ENCODE assay signal across 32 cellular contexts in genomic region chr12:51496907-51497306, GRCh38.
"Had no signal": no experiment of that assay in that cellular context is flagged by ENCODE, and none has a peak within 500 bp of the region (broad histone marks: within the 10 kb centered on the region; RNA-seq: fewer than 3 reads in every experiment).

No MANE protein-coding gene starts in this region.

- H3K27ac ChIP-seq: brain microvascular endothelial cell, coronary artery, gastroesophageal sphincter, parathyroid adenoma, transverse colon had no signal

- H3K4me1 Mint-ChIP-seq: activated CD4-positive, alpha-beta memory T cell treated with anti-CD3 and anti-CD28 coated beads, Interleukin-2, amount 10 ng/mL, durations not matched to agents 7 days and 5 days; activated CD4-positive, alpha-beta T cell treated with anti-CD3 and anti-CD28 coated beads, Interleukin-2, amount 10 ng/mL, durations not matched to agents 7 days and 5 days; activated T-helper 17 cell treated with anti-CD3 and anti-CD28 coated beads, Interleukin-2, amount 50 U/mL, for 72 hours; immature natural killer cell; neural crest cell; WTC11 had no signal

- H3K36me3 Mint-ChIP-seq: WTC11 had no signal

- H3K4me3 Mint-ChIP-seq: activated CD4-positive, alpha-beta memory T cell treated with anti-CD3 and anti-CD28 coated beads, Interleukin-2, amount 10 ng/mL, durations not matched to agents 7 days and 5 days; activated CD4-positive, alpha-beta T cell treated with anti-CD3 and anti-CD28 coated beads, Interleukin-2, amount 10 ng/mL, durations not matched to agents 7 days and 5 days; activated T-cell treated with anti-CD3 and anti-CD28 coated beads, Interleukin-2, amount 50 U/mL, for 24 hours; activated T-helper 17 cell treated with anti-CD3 and anti-CD28 coated beads, Interleukin-2, amount 50 U/mL, for 72 hours; effector memory CD8-positive, alpha-beta T cell; immature natural killer cell; memory B cell; naive thymus-derived CD8-positive, alpha-beta T cell; neural crest cell; WTC11 had no signal

- FAIRE-seq: astrocyte, urothelium cell line had no signal

- H3K36me3 ChIP-seq: brain microvascular endothelial cell, gastroesophageal sphincter, transverse colon had no signal

- H3K27me3 ChIP-seq: brain microvascular endothelial cell, gastroesophageal sphincter, transverse colon had no signal

- H3K4me1 ChIP-seq: gastroesophageal sphincter, parathyroid adenoma, transverse colon had no signal

- ATAC-seq: activated T-helper 17 cell treated with anti-CD3 and anti-CD28 coated beads, Interleukin-2, amount 50 U/mL, for 72 hours; effector memory CD8-positive, alpha-beta T cell; gastroesophageal sphincter; naive thymus-derived CD8-positive, alpha-beta T cell; right cardiac atrium; WTC11 had no signal

- DNase-seq: activated CD4-positive, alpha-beta memory T cell treated with anti-CD3 and anti-CD28 coated beads, Interleukin-2, amount 10 ng/mL, durations not matched to agents 7 days and 5 days; activated CD4-positive, alpha-beta T cell treated with anti-CD3 and anti-CD28 coated beads for 1 hour; activated CD4-positive, alpha-beta T cell treated with anti-CD3 and anti-CD28 coated beads, Interleukin-2, amount 10 ng/mL, durations not matched to agents 7 days and 5 days; activated CD8-positive, alpha-beta memory T cell treated with anti-CD3 and anti-CD28 coated beads, Interleukin-2, amount 50 U/mL, for 48 hours; activated gamma-delta T cell treated with Interleukin-2 at 50 U/mL for 16 hours; activated naive CD4-positive, alpha-beta T cell treated with anti-CD3 and anti-CD28 coated beads, Interleukin-2, amount 50 U/mL, for 16 hours; activated T-cell treated with anti-CD3 and anti-CD28 coated beads, Interleukin-2, amount 50 U/mL, for 24 hours; amniotic stem cell; brain microvascular endothelial cell; effector memory CD8-positive, alpha-beta T cell; erythroblast; head of caudate nucleus; hypothalamus; immature natural killer cell; midbrain; naive thymus-derived CD8-positive, alpha-beta T cell; nucleus accumbens; right cardiac atrium; stimulated activated CD4-positive, alpha-beta T cell treated with anti-CD3 and anti-CD28 coated beads, Interleukin-15, amount 100 ng/mL, for 24 hours; stimulated activated CD4-positive, alpha-beta T cell treated with anti-CD3 and anti-CD28 coated beads, Interleukin-2, amount 100 ng/mL, for 24 hours; stimulated activated naive CD4-positive, alpha-beta T cell treated with Interleukin-2 at 50 U/mL for 16 hours; T1000; transverse colon had no signal

- H3K9me3 ChIP-seq: gastroesophageal sphincter, transverse colon had no signal

- H3K27me3 Mint-ChIP-seq: activated T-cell treated with anti-CD3 and anti-CD28 coated beads, Interleukin-2, amount 50 U/mL, for 24 hours; activated T-helper 17 cell treated with anti-CD3 and anti-CD28 coated beads, Interleukin-2, amount 50 U/mL, for 72 hours; effector memory CD8-positive, alpha-beta T cell; naive thymus-derived CD8-positive, alpha-beta T cell had no signal

- H3K4me3 ChIP-seq: coronary artery, gastroesophageal sphincter, transverse colon had no signal

- H3K9me3 Mint-ChIP-seq: activated CD4-positive, alpha-beta memory T cell treated with anti-CD3 and anti-CD28 coated beads, Interleukin-2, amount 10 ng/mL, durations not matched to agents 7 days and 5 days; activated CD4-positive, alpha-beta T cell treated with anti-CD3 and anti-CD28 coated beads, Interleukin-2, amount 10 ng/mL, durations not matched to agents 7 days and 5 days; activated T-cell treated with anti-CD3 and anti-CD28 coated beads, Interleukin-2, amount 50 U/mL, for 24 hours; activated T-helper 17 cell treated with anti-CD3 and anti-CD28 coated beads, Interleukin-2, amount 50 U/mL, for 72 hours; effector memory CD8-positive, alpha-beta T cell; immature natural killer cell; memory B cell; naive thymus-derived CD8-positive, alpha-beta T cell; neural crest cell; WTC11 had no signal
